Comparison of ENCODE assay signal across 1 cellular context in the genomic region with DNA sequence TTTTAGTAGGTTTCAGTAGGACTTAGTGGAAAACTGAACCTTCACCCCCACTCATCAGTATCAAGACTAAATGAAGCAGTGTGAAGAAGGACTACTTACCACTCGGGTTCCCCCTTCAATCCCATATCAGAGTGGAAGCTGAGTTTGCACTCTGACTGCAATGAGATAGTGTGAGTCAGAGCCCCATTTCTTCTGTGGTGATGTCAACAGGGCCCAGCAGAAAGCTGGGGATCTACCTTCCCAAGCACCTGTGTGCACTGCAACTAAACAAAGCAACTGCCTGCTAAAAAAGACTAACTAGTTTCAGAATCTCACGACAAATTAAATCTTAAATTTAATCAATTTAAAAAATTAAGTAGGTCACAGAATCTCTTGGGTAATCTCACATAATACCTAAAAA.
TF ChIP-seq lines count a peak whose summit lies in the region.

No MANE protein-coding gene starts in this region.

TF ChIP-seq in GM23338, 12 proteins besides CTCF, POLR2A, EP300 and RAD21 (continued from another document):
- no peak for TF ChIP-seq CREB1 (CRISPR knock-in tag; IDR thresholded peaks at IDR 0.05; ENCODE audit: low read depth)
TF ChIP-seq in GM23338: peak in this region for 0.
